8 cellular contexts compared by ENCODE assay signal in genomic region chr7:30770936-30771858, GRCh38. TPM values are rescaled to one million over a fixed set of nuclear protein-coding genes. Genes with fewer than 3 reads are reported as not detected.
DNase-seq lines count a peak whose midpoint lies in the region; ATAC-seq lines count a peak whose summit lies in the region.

TSS of gene MINDY4 (plus strand) at chr7:30771417. CDS start at chr7:30771494, 77 bp downstream.

- H3K27me3 ChIP-seq in NT2/D1 (ENCODE audit: insufficient read depth, insufficient read length) (no peaks in the 10 kb centered on the region), mononuclear cell (ENCODE audit: insufficient read depth, low read length) (no peaks in the 10 kb centered on the region)

- H3K9me3 ChIP-seq in NT2/D1 (ENCODE audit: insufficient read depth, low read length) (no peaks in the 10 kb centered on the region), mononuclear cell (ENCODE audit: low read depth, low read length) (no peaks in the 10 kb centered on the region)

- ATAC-seq in GM19324 (IDR thresholded peaks at IDR 0.05; ENCODE audit: low FRiP score, unreplicated experiment) (peak; percentile 77), HG03457 (IDR thresholded peaks at IDR 0.05; ENCODE audit: unreplicated experiment) (peak; percentile 84)

- peak within 1 kb of the TSS; percentile 81 for H3K9ac ChIP-seq in NT2/D1 (ENCODE audit: insufficient read length, low read depth)

- H3K4me1 ChIP-seq in NT2/D1 (ENCODE audit: insufficient read depth, insufficient read length) (no peaks in the 10 kb centered on the region), mononuclear cell (ENCODE audit: insufficient read depth, low read length) (peaks cover 9% of the 10 kb centered on the region)

- H3K27ac ChIP-seq in epithelial cell of prostate, result peak within 1 kb of the TSS; percentile 46

- H3K4me3 ChIP-seq in NT2/D1 (ENCODE audit: insufficient read length, low read depth) (peak within 1 kb of the TSS; percentile 80), mononuclear cell (ENCODE audit: low read length) (peak within 1 kb of the TSS; percentile 65)

- peaks cover 5% of the 10 kb centered on the region for H3K36me3 ChIP-seq in NT2/D1 (ENCODE audit: insufficient read depth, insufficient read length, low read length)

- peak; percentile 96 for DNase-seq in AG20443 (ENCODE audit: low spot score)
- peak; percentile 71 for DNase-seq in NT2/D1 (ENCODE audit: low read depth, low spot score)
- DNase-seq in activated T-cell treated with anti-CD3 and anti-CD28 coated beads for 48 hours (ENCODE audit: low read depth), result peak; percentile 74
- no peak for DNase-seq in epithelial cell of prostate (ENCODE audit: low read depth, low spot score)
- peak; percentile 57 to 60 for DNase-seq in stimulated activated CD8-positive, alpha-beta memory T cell treated with anti-CD3 and anti-CD28 coated beads, Interleukin-2, amount 100 ng/mL, for 48 hours (ENCODE audit: low read depth in 2 of 2)

RNA-seq across cellular contexts. Expression of gene MINDY4, which starts in this region (rescaled TPM):
- total RNA-seq in mononuclear cell, result 0.21 TPM
